ENCODE assay signal across 12 cellular contexts in genomic region chr1:17596651-17597509, GRCh38. TPM values are rescaled to one million over a fixed set of nuclear protein-coding genes. Genes with fewer than 3 reads are reported as not detected.
A peak's percentile ranks its signal among the peaks of the same experiment; 100 is the strongest.
DNase-seq lines count a peak whose midpoint lies in the region; ATAC-seq and TF ChIP-seq lines count a peak whose summit lies in the region.
"Had no signal": no experiment of that assay in that cellular context is flagged by ENCODE, and none has a peak within 500 bp of the region (broad histone marks: within the 10 kb centered on the region; RNA-seq: fewer than 3 reads in every experiment).

No MANE protein-coding gene starts in this region.

- H3K36me3 Mint-ChIP-seq in brain, result peaks cover 11% of the 10 kb centered on the region
- peaks cover 7% of the 10 kb centered on the region for H3K36me3 Mint-ChIP-seq in progenitor cell of endocrine pancreas (ENCODE audit: insufficient read depth)
- H3K36me3 Mint-ChIP-seq: natural killer cell treated with Interleukin-12 subunit alpha and Interleukin-12 subunit beta and Interleukin-15 and Interleukin-18, amount 100 ng/mL, for 72 hours had no signal

- no peak for ATAC-seq in HG02798 (IDR thresholded peaks at IDR 0.05; ENCODE audit: poor library complexity, unreplicated experiment)
- ATAC-seq: natural killer cell treated with Interleukin-12 subunit alpha and Interleukin-12 subunit beta and Interleukin-15 and Interleukin-18, amount 100 ng/mL, for 72 hours; stimulated activated naive CD8-positive, alpha-beta T cell treated with anti-CD3 and anti-CD28 coated beads, Interleukin-15, Interleukin-2, amounts not matched to agents 100 U/mL and 50 U/mL, for 24 hours had no signal

- DNase-seq in LoVo (ENCODE audit: low spot score), result peak; percentile 72
- peak; percentile 54 for DNase-seq in NCI-H2227 treated with DMSO at 0.1 percent for 48 hours (lab: John Stamatoyannopoulos, UW)
- DNase-seq in progenitor cell of endocrine pancreas (ENCODE audit: low spot score, unreplicated experiment), result no peak
- DNase-seq in GM19240 (ENCODE audit: insufficient read length, low spot score), result no peak
- DNase-seq in GM10248 (ENCODE audit: extremely low spot score), result no peak
- DNase-seq in AG08395 (ENCODE audit: low spot score), result no peak
- DNase-seq: activated CD8-positive, alpha-beta memory T cell treated with anti-CD3 and anti-CD28 coated beads, Interleukin-2, amount 50 U/mL, for 48 hours; stimulated activated CD4-positive, alpha-beta T cell treated with anti-CD3 and anti-CD28 coated beads, Interleukin-1b, Interleukin-23, amount 100 ng/mL, for 48 hours; stimulated activated naive CD8-positive, alpha-beta T cell treated with anti-CD3 and anti-CD28 coated beads, Interleukin-15, Interleukin-2, amounts not matched to agents 100 U/mL and 50 U/mL, for 24 hours had no signal

- H3K27me3 Mint-ChIP-seq in brain (no peaks in the 10 kb centered on the region), progenitor cell of endocrine pancreas (peaks cover 38% of the 10 kb centered on the region)
- H3K27me3 Mint-ChIP-seq: natural killer cell treated with Interleukin-12 subunit alpha and Interleukin-12 subunit beta and Interleukin-15 and Interleukin-18, amount 100 ng/mL, for 72 hours had no signal

- TF ChIP-seq CTCF in brain (conservative IDR thresholded peaks at IDR 0.05) (no peak), progenitor cell of endocrine pancreas (IDR thresholded peaks at IDR 0.05; ENCODE audit: unreplicated experiment) (no peak), GM10248 (IDR thresholded peaks at IDR 0.05; ENCODE audit: control extremely low read depth, extremely low read depth, low read depth, missing control alignments) (no peak)

- no peaks in the 10 kb centered on the region for H3K9me3 Mint-ChIP-seq in brain
- H3K9me3 Mint-ChIP-seq in progenitor cell of endocrine pancreas (ENCODE audit: low read depth), result no peaks in the 10 kb centered on the region
- H3K9me3 Mint-ChIP-seq: natural killer cell treated with Interleukin-12 subunit alpha and Interleukin-12 subunit beta and Interleukin-15 and Interleukin-18, amount 100 ng/mL, for 72 hours had no signal

- peak overlapping the region in 3 of 5 experiments; percentile 52 to 71 (median 66) for H3K27ac Mint-ChIP-seq in brain
- H3K27ac Mint-ChIP-seq in progenitor cell of endocrine pancreas, result peak overlapping the region; percentile 35
- H3K27ac Mint-ChIP-seq: natural killer cell treated with Interleukin-12 subunit alpha and Interleukin-12 subunit beta and Interleukin-15 and Interleukin-18, amount 100 ng/mL, for 72 hours had no signal

- H3K4me3 Mint-ChIP-seq in brain, result no peak overlapping the region
- no peak overlapping the region for H3K4me3 Mint-ChIP-seq in progenitor cell of endocrine pancreas (ENCODE audit: low read depth)
- H3K4me3 Mint-ChIP-seq: natural killer cell treated with Interleukin-12 subunit alpha and Interleukin-12 subunit beta and Interleukin-15 and Interleukin-18, amount 100 ng/mL, for 72 hours had no signal

- H3K4me1 Mint-ChIP-seq in brain (peaks cover 14% of the 10 kb centered on the region), progenitor cell of endocrine pancreas (ENCODE audit: low read depth) (peaks cover 11% of the 10 kb centered on the region)

- CTCF ChIA-PET in GM10248 (lab: Yijun Ruan, JAX), result interaction anchor here (3.3 kb wide), 1 partner anchor 10 kb away, joined by 13 read pairs; no protein-coding TSS in a partner anchor

- POLR2A ChIA-PET in GM10248 (lab: Yijun Ruan, JAX), result no interaction called here

RNA-seq across cellular contexts. Expression of gene ARHGEF10L, which starts 57.4 kb away (rescaled TPM):
- polyA plus RNA-seq in brain (ENCODE audit: insufficient read depth, low read depth, low replicate concordance), result 16.2 TPM
- 28.0 and 31.3 TPM in 2 replicates for total RNA-seq in progenitor cell of endocrine pancreas
- total RNA-seq: natural killer cell treated with Interleukin-12 subunit alpha and Interleukin-12 subunit beta and Interleukin-15 and Interleukin-18, amount 100 ng/mL, for 72 hours had no signal

Comparison
In these comparisons a context has a peak if more than half of its experiments do, and no peak if none do; other contexts are left out.
1. DNase-seq: peak in LoVo (single experiment) and NCI-H2227 treated with DMSO at 0.1 percent for 48 hours (single experiment); none in progenitor cell of endocrine pancreas (single experiment), GM19240 (single experiment), GM10248 (single experiment) and AG08395 (single experiment).